ENCODE assay signal across 1 cellular context in genomic region chr12:100234591-100235304, GRCh38.
TF ChIP-seq lines count a peak whose summit lies in the region.

No MANE protein-coding gene starts in this region.

TF ChIP-seq in HCT116, 20 proteins besides CTCF, POLR2A, EP300 and RAD21 (continued from another document):
- no peak for TF ChIP-seq REST (IDR thresholded peaks at IDR 0.05; ENCODE audit: low read depth)
